In the genomic region with DNA sequence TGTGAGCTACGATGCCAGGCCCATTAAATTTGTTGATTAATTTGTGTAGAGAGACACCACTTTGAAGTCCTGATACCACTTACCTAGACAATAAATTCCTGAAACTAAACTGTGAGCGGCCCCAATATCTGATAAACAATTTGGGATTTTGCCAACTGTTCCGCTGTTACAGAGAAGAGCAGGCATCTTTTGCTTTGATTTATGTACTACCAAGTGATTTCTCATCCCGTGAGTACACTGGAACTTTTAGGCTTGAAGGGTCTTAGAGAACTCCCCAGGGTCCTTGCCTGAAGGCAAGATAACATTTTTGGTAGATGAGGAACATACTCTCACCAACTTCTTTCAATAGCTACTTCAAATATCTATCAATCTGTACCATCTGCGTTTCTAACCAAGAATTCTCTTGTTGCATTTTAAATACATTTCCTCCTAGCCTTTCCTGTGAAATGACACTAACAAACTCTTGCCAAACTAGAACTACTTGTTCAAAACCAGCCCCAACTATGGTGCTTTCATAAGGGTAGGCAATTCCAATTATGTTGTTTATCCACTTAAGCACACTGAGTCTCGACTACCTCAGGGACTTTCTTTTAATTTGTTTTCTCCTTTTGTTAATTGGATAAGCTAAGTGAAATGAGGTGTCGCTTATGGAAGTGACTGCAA, we compare ENCODE assay signal across 27 cellular contexts. TPM values are rescaled to one million over a fixed set of nuclear protein-coding genes. Genes with fewer than 3 reads are reported as not detected.
DNase-seq lines count a peak whose midpoint lies in the region; ATAC-seq, FAIRE-seq and TF ChIP-seq lines count a peak whose summit lies in the region.
"Had no signal": no experiment of that assay in that cellular context is flagged by ENCODE, and none has a peak within 500 bp of the region (broad histone marks: within the 10 kb centered on the region; RNA-seq: fewer than 3 reads in every experiment).

No MANE protein-coding gene starts in this region.

- ATAC-seq in GM21515 (IDR thresholded peaks at IDR 0.05; ENCODE audit: unreplicated experiment) = no peak
- ATAC-seq: activated T-cell treated with anti-CD3 and anti-CD28 coated beads, Interleukin-2, amount 50 U/mL, for 72 hours; heart right ventricle; left cardiac atrium; stimulated activated naive CD8-positive, alpha-beta T cell treated with anti-CD3 and anti-CD28 coated beads, Interleukin-15, Interleukin-2, amounts not matched to agents 100 U/mL and 50 U/mL, for 24 hours had no signal

- H3K27ac ChIP-seq in VCaP = peak overlapping the region; percentile 79
- H3K27ac ChIP-seq: heart right ventricle, testis, vagina had no signal

- H3K27me3 Mint-ChIP-seq in mesothelial cell of epicardium (ENCODE audit: low read depth) = peaks cover 18% of the 10 kb centered on the region

- DNase-seq in DMS79 treated with DMSO at 0.1 percent for 48 hours (lab: John Stamatoyannopoulos, UW) = peak; percentile 31
- DNase-seq in NCI-H1105 treated with DMSO at 0.1 percent for 48 hours (lab: John Stamatoyannopoulos, UW) = peak; percentile 70
- DNase-seq in mesothelial cell of epicardium (ENCODE audit: low spot score in 2 of 2, unreplicated experiment in 2 of 2) = no peak
- DNase-seq in frontal cortex (ENCODE audit: low spot score in 2 of 2) = no peak
- DNase-seq in GM19238 (ENCODE audit: insufficient read length, low spot score) = no peak
- DNase-seq in COLO829 (ENCODE audit: low spot score) = no peak
- DNase-seq: activated CD4-positive, alpha-beta T cell treated with anti-CD3 and anti-CD28 coated beads, Interleukin-2, amount 50 U/mL, for 4 hours; activated naive CD4-positive, alpha-beta T cell; activated T-cell treated with anti-CD3 and anti-CD28 coated beads, Interleukin-2, amount 50 U/mL, for 72 hours; dermis blood vessel endothelial cell; DMS153; GDM1; HCEC 1CT; heart right ventricle; left cardiac atrium; NCI-H146; NCI-H2171; NCI-H510A; Peyer's patch; SIG-M5; stimulated activated naive CD8-positive, alpha-beta T cell treated with anti-CD3 and anti-CD28 coated beads, Interleukin-15, Interleukin-2, amounts not matched to agents 100 U/mL and 50 U/mL, for 24 hours; testis had no signal

- peak overlapping the region; percentile 77 for H3K27ac Mint-ChIP-seq in mesothelial cell of epicardium
- H3K27ac Mint-ChIP-seq: activated T-cell treated with anti-CD3 and anti-CD28 coated beads, Interleukin-2, amount 50 U/mL, for 72 hours; progenitor cell of endocrine pancreas had no signal

- H3K4me3 Mint-ChIP-seq in mesothelial cell of epicardium = no peak overlapping the region
- H3K4me3 Mint-ChIP-seq: activated T-cell treated with anti-CD3 and anti-CD28 coated beads, Interleukin-2, amount 50 U/mL, for 72 hours had no signal

- H3K9me3 Mint-ChIP-seq in mesothelial cell of epicardium = peaks cover 5% of the 10 kb centered on the region
- H3K9me3 Mint-ChIP-seq: activated T-cell treated with anti-CD3 and anti-CD28 coated beads, Interleukin-2, amount 50 U/mL, for 72 hours had no signal

- H3K4me1 Mint-ChIP-seq in mesothelial cell of epicardium = peaks cover 50% of the 10 kb centered on the region

- no peak for FAIRE-seq in frontal cortex (lab: Jason Lieb, UNC)
- FAIRE-seq: GM19239 had no signal

- no peak for TF ChIP-seq CTCF in VCaP (conservative IDR thresholded peaks at IDR 0.05)
- TF ChIP-seq CTCF in mesothelial cell of epicardium (IDR thresholded peaks at IDR 0.05; ENCODE audit: unreplicated experiment) = no peak

- no peaks in the 10 kb centered on the region for H3K36me3 Mint-ChIP-seq in mesothelial cell of epicardium

RNA-seq across cellular contexts. Expression of a gene that starts 23.2 kb away (rescaled TPM):
- total RNA-seq in mesothelial cell of epicardium (11.0 to 11.7 TPM (median 11.1 TPM) in 3 replicates), frontal cortex (19.2 TPM)

Comparison
In these comparisons a context has a peak if more than half of its experiments do, and no peak if none do; other contexts are left out.
1. DNase-seq: peak in DMS79 treated with DMSO at 0.1 percent for 48 hours (single experiment) and NCI-H1105 treated with DMSO at 0.1 percent for 48 hours (single experiment); none in mesothelial cell of epicardium (0 of 2), frontal cortex (0 of 2), GM19238 (single experiment) and COLO829 (single experiment).